ENCODE assay signal across 8 cellular contexts in the genomic region with DNA sequence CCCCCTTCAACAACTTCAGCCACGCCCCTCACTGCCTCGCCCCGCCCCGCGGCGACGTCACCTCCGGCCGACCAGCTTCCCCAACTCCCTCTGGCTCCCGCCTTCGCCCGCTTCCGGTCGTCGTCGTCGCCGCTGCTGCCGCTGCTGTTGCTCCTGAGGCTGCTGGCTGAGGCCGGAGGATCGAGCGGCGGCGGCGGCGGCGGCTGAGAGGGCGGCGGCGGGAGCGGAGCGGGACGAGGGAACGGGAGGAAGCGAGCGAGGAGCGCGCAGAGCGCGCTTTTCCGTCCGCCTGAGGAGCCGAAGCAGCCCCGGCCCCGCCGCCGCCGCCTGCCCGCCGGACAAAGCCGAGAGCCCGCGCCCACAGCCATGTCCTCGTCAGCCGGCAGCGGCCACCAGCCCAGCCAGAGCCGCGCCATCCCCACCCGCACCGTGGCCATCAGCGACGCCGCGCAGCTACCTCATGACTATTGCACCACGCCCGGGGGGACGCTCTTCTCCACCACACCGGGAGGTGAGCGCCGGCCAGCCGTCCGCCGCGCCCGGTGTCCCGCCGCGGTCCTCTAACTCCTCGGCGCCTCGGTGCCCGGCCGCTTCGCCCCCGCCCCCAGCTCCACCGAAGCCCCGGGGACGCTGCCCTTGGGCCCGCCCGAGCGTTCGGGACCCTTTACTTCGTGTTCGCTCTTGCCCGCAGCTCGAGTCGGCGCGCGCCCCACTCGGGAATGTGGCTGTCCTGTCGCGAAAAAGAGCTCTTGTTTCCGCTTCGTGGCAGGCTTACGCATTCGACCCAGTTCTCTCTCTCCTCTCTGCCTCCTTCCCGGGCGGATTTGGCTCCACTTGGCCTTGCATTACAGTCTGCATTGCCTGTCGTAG. TPM values are rescaled to one million over a fixed set of nuclear protein-coding genes. Genes with fewer than 3 reads are reported as not detected.
A peak's percentile ranks its signal among the peaks of the same experiment; 100 is the strongest.
DNase-seq lines count a peak whose midpoint lies in the region; ATAC-seq and TF ChIP-seq lines count a peak whose summit lies in the region.

EIF4EBP2 (plus strand) TSS at position 110 of the 870 bp plus-strand sequence; CDS start at position 367, 257 bp downstream.

- H3K27ac ChIP-seq in Karpas-422 (ENCODE audit: low read length), result peak within 1 kb of the TSS; percentile 18
- H3K27ac ChIP-seq in esophagus squamous epithelium, result peak within 1 kb of the TSS; percentile 93 to 100 (median 100)

- H3K4me1 ChIP-seq in Karpas-422 (ENCODE audit: low read length) (peaks cover 25% of the 10 kb centered on the region), esophagus squamous epithelium (peaks cover 6 to 48% (median 21%) of the 10 kb centered on the region in 3 donors)

- 0% methylated on average over 10 to 15 of the region's 110 CpGs for WGBS in esophagus squamous epithelium, 2 donors

- H3K4me3 ChIP-seq in Karpas-422 (ENCODE audit: low read length) (peak within 1 kb of the TSS; percentile 87), esophagus squamous epithelium (peak within 1 kb of the TSS; percentile 65 to 99 (median 94))

- H3K36me3 ChIP-seq in Karpas-422 (ENCODE audit: insufficient read depth, low read length) (no peaks in the 10 kb centered on the region), esophagus squamous epithelium (no peaks in the 10 kb centered on the region)

- H4K20me1 ChIP-seq in Karpas-422 (ENCODE audit: insufficient read depth, low read depth, low read length), result peaks cover 28% of the 10 kb centered on the region

- peak within 1 kb of the TSS; percentile 94 for H3K4me2 ChIP-seq in Karpas-422 (ENCODE audit: low read depth, low read length, poor library complexity, severe bottlenecking)

- DNase-seq in DMS79 (lab: John Stamatoyannopoulos, UW) (peak; percentile 51), Karpas-422 (peak; percentile 98), RKO (ENCODE audit: low spot score) (peak; percentile 93), activated T-helper 1 cell treated with Interleukin-2 at 50 U/mL for 16 hours (ENCODE audit: low read depth) (peak; percentile 99), esophagus squamous epithelium (lab: John Stamatoyannopoulos, UW) (peak; percentile 66), myocyte (ENCODE audit: low read depth) (peak; percentile 96)
- DNase-seq in stimulated activated CD8-positive, alpha-beta memory T cell treated with anti-CD3 and anti-CD28 coated beads, Interleukin-7, amount 100 ng/mL, for 48 hours (ENCODE audit: extremely low read depth in 1 of 2, low read depth in 1 of 2), result peak; percentile 96 to 97

- TF ChIP-seq POLR2A in esophagus squamous epithelium (IDR thresholded peaks at IDR 0.05), result peak; percentile 26 to 99 (median 96)

- no peaks in the 10 kb centered on the region for H3K27me3 ChIP-seq in Karpas-422 (ENCODE audit: low read length)
- H3K27me3 ChIP-seq in esophagus squamous epithelium, result no peaks in the 10 kb centered on the region

- H3K9ac ChIP-seq in Karpas-422 (ENCODE audit: low read length), result peak within 1 kb of the TSS; percentile 90

- peak; percentile 81 for ATAC-seq in GM21786 (IDR thresholded peaks at IDR 0.05; ENCODE audit: unreplicated experiment)

- H3K79me2 ChIP-seq in Karpas-422 (ENCODE audit: low read length), result peaks cover 40% of the 10 kb centered on the region

- TF ChIP-seq CTCF in esophagus squamous epithelium (IDR thresholded peaks at IDR 0.05), result peak in 1 of 6 experiments; percentile 15

- H3K9me2 ChIP-seq in Karpas-422 (replicated peaks; ENCODE audit: insufficient read depth, low read length), result no peaks in the 10 kb centered on the region

- intact Hi-C loops in esophagus squamous epithelium (cut with DNase I), result no loop called here

- no peaks in the 10 kb centered on the region for H3K9me3 ChIP-seq in Karpas-422 (ENCODE audit: low read length)
- no peaks in the 10 kb centered on the region for H3K9me3 ChIP-seq in esophagus squamous epithelium

- peak within 1 kb of the TSS; percentile 79; the same call in 1 of the 2 replicates for H2AFZ ChIP-seq in Karpas-422 (ENCODE audit: low read length)

RNA-seq across cellular contexts. Expression of gene EIF4EBP2, which starts in this region (rescaled TPM):
- total RNA-seq in Karpas-422 (2014; rRNA removed; shearing (Covaris generic); ENCODE audit: low replicate concordance), result 35.3 and 78.0 TPM in 2 replicates
- 10 to 100 TPM; 34.5 to 57.2 (median 43.2) TPM for total RNA-seq in esophagus squamous epithelium
- total RNA-seq in myocyte, result 70.7 and 75.3 TPM in 2 replicates
- polyA plus RNA-seq in myocyte (2012), result 40.0 TPM

Comparison
In these comparisons a context has a peak if more than half of its experiments do, and no peak if none do; other contexts are left out.
1. Peak in every context shown above with its lines: DNase-seq, ATAC-seq, H3K4me3 ChIP-seq and H3K27ac ChIP-seq.